8 cellular contexts compared by ENCODE assay signal in the genomic region with DNA sequence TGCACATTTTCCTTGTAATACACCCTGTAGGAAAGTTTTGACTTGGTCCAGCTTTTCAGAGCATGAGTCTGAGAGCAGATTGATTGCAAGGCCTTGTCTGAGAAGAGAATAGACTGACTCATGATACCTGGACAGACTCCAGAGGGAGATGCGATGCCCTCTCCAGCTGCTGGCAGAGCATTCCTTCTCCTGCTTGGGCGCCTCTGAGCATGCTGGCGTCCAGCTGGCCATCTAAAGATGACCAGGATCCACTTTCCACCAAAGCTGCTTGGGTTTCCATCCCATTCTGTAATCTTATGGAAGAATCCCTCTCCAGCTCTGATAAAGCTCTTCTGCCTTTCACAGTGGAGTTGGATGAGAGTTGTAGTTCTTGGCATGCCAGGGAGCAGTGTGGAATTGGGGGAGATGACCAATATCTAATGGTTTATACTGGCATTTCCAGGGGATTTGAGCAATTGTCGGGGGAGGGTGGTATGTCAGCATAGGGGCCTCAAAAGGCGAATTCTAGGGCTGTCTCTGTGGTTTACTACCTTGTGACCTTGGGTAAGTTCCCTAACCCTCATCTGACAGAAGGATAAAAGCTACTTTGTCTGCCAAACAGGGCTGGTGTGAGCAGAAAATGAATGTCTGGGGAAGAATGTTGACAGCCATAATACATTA. TPM values are rescaled to one million over a fixed set of nuclear protein-coding genes. Genes with fewer than 3 reads are reported as not detected.
DNase-seq lines count a peak whose midpoint lies in the region; ATAC-seq lines count a peak whose summit lies in the region.

No MANE protein-coding gene starts in this region.

- peak overlapping the region; percentile 58 to 88 (median 81) for H3K4me3 Mint-ChIP-seq in CD4-positive, alpha-beta memory T cell

- H3K27ac ChIP-seq in CD4-positive, alpha-beta memory T cell (ENCODE audit: low read depth, low read length), result peak overlapping the region; percentile 58
- H3K27ac ChIP-seq in cingulate gyrus (ENCODE audit: low read depth, low read length), result peak overlapping the region; percentile 58
- peak overlapping the region; percentile 67 for H3K27ac ChIP-seq in muscle layer of colon (ENCODE audit: low read depth, low read length)

- H3K4me3 ChIP-seq in CD4-positive, alpha-beta memory T cell (ENCODE audit: low read length in 2 of 2), result no peak overlapping the region
- H3K4me3 ChIP-seq in muscle layer of colon (ENCODE audit: low read depth in 1 of 2, low read length in 2 of 2), result peak overlapping the region in 1 of 2 donors; percentile 3

- peaks cover 70% of the 10 kb centered on the region for H3K4me1 ChIP-seq in CD4-positive, alpha-beta memory T cell (ENCODE audit: insufficient read depth, low read length)
- peaks cover 43% of the 10 kb centered on the region for H3K4me1 ChIP-seq in muscle layer of colon (ENCODE audit: insufficient read depth, low read length)

- peaks cover under 1% of the 10 kb centered on the region for H3K36me3 ChIP-seq in CD4-positive, alpha-beta memory T cell (ENCODE audit: insufficient read depth, low read length)
- no peaks in the 10 kb centered on the region for H3K36me3 ChIP-seq in muscle layer of colon (ENCODE audit: insufficient read depth, low read length)

- H3K27ac Mint-ChIP-seq in CD4-positive, alpha-beta memory T cell, result peak overlapping the region; percentile 61 to 95 (median 68)

- POLR2A ChIA-PET in CD4-positive, alpha-beta memory T cell (lab: Charles Lee; ENCODE audit: partially characterized antibody), result interaction anchor here (1.2 to 3.2 kb wide), 5 partner anchors 15 to 54 kb away, joined by 4 to 19 read pairs (median 12); a partner anchor contains a TSS

- no peaks in the 10 kb centered on the region for H3K27me3 Mint-ChIP-seq in CD4-positive, alpha-beta memory T cell

- H3K4me1 Mint-ChIP-seq in CD4-positive, alpha-beta memory T cell, result peaks cover 49 to 78% (median 66%) of the 10 kb centered on the region in 4 donors

- H3K9me3 ChIP-seq in CD4-positive, alpha-beta memory T cell (ENCODE audit: control insufficient read depth in 1 of 2, low read length in 2 of 2), result no peaks in the 10 kb centered on the region
- H3K9me3 ChIP-seq in muscle layer of colon (ENCODE audit: low read length), result no peaks in the 10 kb centered on the region

- CTCF ChIA-PET in CD4-positive, alpha-beta memory T cell (lab: Charles Lee; ENCODE audit: partially characterized antibody), result interaction anchor here (1.8 kb wide), 1 partner anchor 54 kb away, joined by 4 read pairs; a partner anchor contains a TSS

- ATAC-seq in HG03457 (IDR thresholded peaks at IDR 0.05; ENCODE audit: unreplicated experiment), result no peak

- H3K9ac ChIP-seq in muscle layer of colon (ENCODE audit: low read length), result no peak overlapping the region

- peaks cover 8 to 21% of the 10 kb centered on the region in 2 donors for H3K36me3 Mint-ChIP-seq in CD4-positive, alpha-beta memory T cell

- no peak for DNase-seq in CD4-positive, alpha-beta memory T cell
- peak; percentile 70 for DNase-seq in NCI-H2196 treated with DMSO at 0.1 percent for 48 hours (lab: John Stamatoyannopoulos, UW; ENCODE audit: unreplicated experiment)
- no peak for DNase-seq in GDM1 (lab: John Stamatoyannopoulos, UW)
- DNase-seq in NCI-H187 (lab: John Stamatoyannopoulos, UW), result no peak
- DNase-seq in NCI-H2081 treated with DMSO at 0.1 percent for 48 hours (lab: John Stamatoyannopoulos, UW), result no peak

- H3K27me3 ChIP-seq in CD4-positive, alpha-beta memory T cell (ENCODE audit: insufficient read depth, low read length), result no peaks in the 10 kb centered on the region
- H3K27me3 ChIP-seq in muscle layer of colon (ENCODE audit: control insufficient read depth in 1 of 2, insufficient read depth in 2 of 2, low read length in 2 of 2), result no peaks in the 10 kb centered on the region

- no peaks in the 10 kb centered on the region for H3K9me3 Mint-ChIP-seq in CD4-positive, alpha-beta memory T cell

- intact Hi-C loops in CD4-positive, alpha-beta memory T cell (cut with micrococcal nuclease), result loop anchor here (2.0 kb wide), 1 partner anchor 20 kb away; a partner anchor contains a TSS

RNA-seq across cellular contexts. Expression of a gene that starts 19.5 kb away (rescaled TPM):
- 10 to 100 TPM; 79.1 to 81.0 TPM for total RNA-seq in CD4-positive, alpha-beta memory T cell
- polyA plus RNA-seq in CD4-positive, alpha-beta memory T cell, result 10 to 100 TPM; 41.6 to 56.7 TPM

RNA-seq across cellular contexts. Expression of a gene that starts 34.3 kb away (rescaled TPM):
- total RNA-seq in CD4-positive, alpha-beta memory T cell, result 10 to 100 TPM; 21.6 to 25.6 TPM
- 10 to 100 TPM; 18.2 to 22.7 TPM for polyA plus RNA-seq in CD4-positive, alpha-beta memory T cell

RNA-seq across cellular contexts. Expression of a gene that starts 50.6 kb away (rescaled TPM):
- total RNA-seq in CD4-positive, alpha-beta memory T cell, result not detected
- polyA plus RNA-seq in CD4-positive, alpha-beta memory T cell, result not detected

RNA-seq across cellular contexts. Expression of a gene that starts 53.9 kb away (rescaled TPM):
- 100 to 1,000 TPM; 154 to 165 TPM for total RNA-seq in CD4-positive, alpha-beta memory T cell
- 100 to 1,000 TPM; 243 to 341 TPM for polyA plus RNA-seq in CD4-positive, alpha-beta memory T cell
